Comparison of ENCODE assay signal across 8 cellular contexts in genomic region chr9:111926421-111926875, GRCh38. TPM values are rescaled to one million over a fixed set of nuclear protein-coding genes. Genes with fewer than 3 reads are reported as not detected.
DNase-seq lines count a peak whose midpoint lies in the region; ATAC-seq lines count a peak whose summit lies in the region.

No MANE protein-coding gene starts in this region.

- CTCF ChIA-PET in CD8-positive, alpha-beta memory T cell (lab: Charles Lee): interaction anchor here (0.6 to 2.4 kb wide), 5 partner anchors 10 to 24 kb away, joined by 3 to 11 read pairs (median 4); no protein-coding TSS in a partner anchor

- no peaks in the 10 kb centered on the region for H3K27me3 ChIP-seq in CD8-positive, alpha-beta memory T cell (ENCODE audit: insufficient read depth, low read length, poor library complexity, severe bottlenecking)

- DNase-seq in CD8-positive, alpha-beta memory T cell: peak; percentile 24 to 77 (median 67)
- peak; percentile 33 for DNase-seq in KG1 (lab: John Stamatoyannopoulos, UW)
- peak; percentile 54 for DNase-seq in activated CD8-positive, alpha-beta memory T cell treated with anti-CD3 and anti-CD28 coated beads, Interleukin-2, amount 50 U/mL, for 4 hours
- DNase-seq in left cardiac atrium: peak; percentile 36
- peak; percentile 13 to 18 for DNase-seq in stimulated activated CD8-positive, alpha-beta memory T cell treated with anti-CD3 and anti-CD28 coated beads, Interleukin-2, amount 100 ng/mL, for 48 hours (ENCODE audit: low read depth in 2 of 2)
- DNase-seq in NCI-H524 treated with DMSO at 0.1 percent for 48 hours (lab: John Stamatoyannopoulos, UW): no peak
- DNase-seq in NCI-H187 treated with DMSO at 0.1 percent for 48 hours (lab: John Stamatoyannopoulos, UW): no peak

- H3K4me1 ChIP-seq in CD8-positive, alpha-beta memory T cell (ENCODE audit: insufficient read depth, low read length): peaks cover 33% of the 10 kb centered on the region

- H3K9me3 Mint-ChIP-seq in CD8-positive, alpha-beta memory T cell: no peaks in the 10 kb centered on the region

- POLR2A ChIA-PET in CD8-positive, alpha-beta memory T cell (lab: Charles Lee): interaction anchor here (0.7 to 1.6 kb wide), 3 partner anchors 11 to 30 kb away, joined by 3 to 12 read pairs (median 4); partner anchors contain the start of gene UGCG

- H3K4me3 ChIP-seq in CD8-positive, alpha-beta memory T cell (ENCODE audit: low read length): peak overlapping the region; percentile 44

- peaks cover 5 to 45% (median 8%) of the 10 kb centered on the region in 3 donors for H3K36me3 Mint-ChIP-seq in CD8-positive, alpha-beta memory T cell

- H3K27ac Mint-ChIP-seq in CD8-positive, alpha-beta memory T cell: peak overlapping the region; percentile 58 to 95 (median 90)

- H3K4me3 Mint-ChIP-seq in CD8-positive, alpha-beta memory T cell: peak overlapping the region; percentile 11 to 85 (median 76)

- intact Hi-C loops in left cardiac atrium (cut with DNase I): loop anchor here in 1 of 2 donors (10.0 kb wide), 1 partner anchor 128 kb away; no protein-coding TSS in a partner anchor

- H3K27me3 Mint-ChIP-seq in CD8-positive, alpha-beta memory T cell: no peaks in the 10 kb centered on the region

- peak; percentile 97 for ATAC-seq in GM21515 (IDR thresholded peaks at IDR 0.05; ENCODE audit: unreplicated experiment)
- ATAC-seq in left cardiac atrium: peak; percentile 84 to 90

- no peaks in the 10 kb centered on the region for H3K9me3 ChIP-seq in CD8-positive, alpha-beta memory T cell (ENCODE audit: low read length)

- peaks cover 8% of the 10 kb centered on the region for H3K36me3 ChIP-seq in CD8-positive, alpha-beta memory T cell (ENCODE audit: insufficient read depth, low read length)

- peaks cover 37 to 52% (median 50%) of the 10 kb centered on the region in 3 donors for H3K4me1 Mint-ChIP-seq in CD8-positive, alpha-beta memory T cell

- H3K27ac ChIP-seq in CD8-positive, alpha-beta memory T cell (ENCODE audit: low read depth, low read length): no peak overlapping the region

RNA-seq across cellular contexts. Expression of gene UGCG, which starts 29.8 kb away (rescaled TPM):
- total RNA-seq in CD8-positive, alpha-beta memory T cell: 10 to 100 TPM; 20.4 to 23.2 TPM
- 13.1 TPM for polyA plus RNA-seq in CD8-positive, alpha-beta memory T cell
- total RNA-seq in left cardiac atrium: 10 to 100 TPM; 12.7 to 21.1 TPM

Comparison
In these comparisons a context has a peak if more than half of its experiments do, and no peak if none do; other contexts are left out.
1. DNase-seq: peak in CD8-positive, alpha-beta memory T cell (5 of 5), KG1 (single experiment), activated CD8-positive, alpha-beta memory T cell treated with anti-CD3 and anti-CD28 coated beads, Interleukin-2, amount 50 U/mL, for 4 hours (single experiment), left cardiac atrium (single experiment) and stimulated activated CD8-positive, alpha-beta memory T cell treated with anti-CD3 and anti-CD28 coated beads, Interleukin-2, amount 100 ng/mL, for 48 hours (2 of 2); none in NCI-H524 treated with DMSO at 0.1 percent for 48 hours (single experiment) and NCI-H187 treated with DMSO at 0.1 percent for 48 hours (single experiment).